32 cellular contexts compared by ENCODE assay signal in genomic region chr5:83009408-83009807, GRCh38.
"Had no signal": no experiment of that assay in that cellular context is flagged by ENCODE, and none has a peak within 500 bp of the region (broad histone marks: within the 10 kb centered on the region; RNA-seq: fewer than 3 reads in every experiment).

No MANE protein-coding gene starts in this region.

- H3K27me3 Mint-ChIP-seq: activated CD4-positive, alpha-beta T cell treated with anti-CD3 and anti-CD28 coated beads for 36 hours; activated CD4-positive, alpha-beta T cell treated with anti-CD3 and anti-CD28 coated beads, Interleukin-2, amount 10 ng/mL, durations not matched to agents 24 days and 14 days; activated CD8-positive, alpha-beta T cell treated with anti-CD3 and anti-CD28 coated beads for 36 hours; activated naive CD8-positive, alpha-beta T cell treated with anti-CD3 and anti-CD28 coated beads for 36 hours had no signal

- H3K9me3 Mint-ChIP-seq: activated naive CD4-positive, alpha-beta T cell treated with anti-CD3 and anti-CD28 coated beads, Interleukin-2, amount 50 U/mL, for 24 hours; effector memory CD8-positive, alpha-beta T cell had no signal

- H3K36me3 Mint-ChIP-seq: activated naive CD4-positive, alpha-beta T cell treated with anti-CD3 and anti-CD28 coated beads, Interleukin-2, amount 50 U/mL, for 24 hours; activated naive CD8-positive, alpha-beta T cell treated with anti-CD3 and anti-CD28 coated beads for 36 hours had no signal

- H3K27ac Mint-ChIP-seq: activated CD4-positive, alpha-beta T cell treated with anti-CD3 and anti-CD28 coated beads for 36 hours; activated CD4-positive, alpha-beta T cell treated with anti-CD3 and anti-CD28 coated beads, Interleukin-2, amount 10 ng/mL, durations not matched to agents 24 days and 14 days; activated CD8-positive, alpha-beta T cell treated with anti-CD3 and anti-CD28 coated beads for 36 hours; activated naive CD4-positive, alpha-beta T cell treated with anti-CD3 and anti-CD28 coated beads, Interleukin-2, amount 50 U/mL, for 24 hours; activated naive CD8-positive, alpha-beta T cell treated with anti-CD3 and anti-CD28 coated beads for 36 hours; activated naive CD8-positive, alpha-beta T cell treated with anti-CD3 and anti-CD28 coated beads, Interleukin-2, amount 50 U/mL, for 24 hours; activated T-helper 17 cell treated with anti-CD3 and anti-CD28 coated beads, Interleukin-2, amount 50 U/mL, for 72 hours; effector memory CD8-positive, alpha-beta T cell had no signal

- H3K4me3 Mint-ChIP-seq: activated CD4-positive, alpha-beta T cell treated with anti-CD3 and anti-CD28 coated beads for 36 hours; activated CD4-positive, alpha-beta T cell treated with anti-CD3 and anti-CD28 coated beads, Interleukin-2, amount 10 ng/mL, durations not matched to agents 24 days and 14 days; activated CD8-positive, alpha-beta T cell treated with anti-CD3 and anti-CD28 coated beads for 36 hours; activated naive CD4-positive, alpha-beta T cell treated with anti-CD3 and anti-CD28 coated beads, Interleukin-2, amount 50 U/mL, for 24 hours; activated naive CD8-positive, alpha-beta T cell treated with anti-CD3 and anti-CD28 coated beads for 36 hours; activated naive CD8-positive, alpha-beta T cell treated with anti-CD3 and anti-CD28 coated beads, Interleukin-2, amount 50 U/mL, for 24 hours; activated T-cell treated with anti-CD3 and anti-CD28 coated beads, Interleukin-2, amount 50 U/mL, for 4 hours; activated T-helper 17 cell treated with anti-CD3 and anti-CD28 coated beads, Interleukin-2, amount 50 U/mL, for 72 hours; effector memory CD8-positive, alpha-beta T cell had no signal

- DNase-seq: activated CD4-positive, alpha-beta T cell treated with anti-CD3 and anti-CD28 coated beads for 36 hours; activated CD4-positive, alpha-beta T cell treated with anti-CD3 and anti-CD28 coated beads, Interleukin-2, amount 10 ng/mL, durations not matched to agents 24 days and 14 days; activated CD4-positive, alpha-beta T cell treated with anti-CD3 and anti-CD28 coated beads, Interleukin-2, amount 50 U/mL, for 4 hours; activated CD4-positive, CD25-positive, alpha-beta regulatory T cell; activated CD4-positive, CD25-positive, alpha-beta regulatory T cell treated with anti-CD3 and anti-CD28 coated beads, Interleukin-2, amount 50 U/mL, for 72 hours; activated CD8-positive, alpha-beta memory T cell treated with anti-CD3 and anti-CD28 coated beads for 24 hours; activated CD8-positive, alpha-beta T cell treated with anti-CD3 and anti-CD28 coated beads for 36 hours; activated effector memory CD4-positive, alpha-beta T cell treated with Interleukin-2 at 50 U/mL for 16 hours; activated gamma-delta T cell treated with Interleukin-2 at 50 U/mL for 16 hours; activated naive CD4-positive, alpha-beta T cell treated with Interleukin-2 at 50 U/mL for 16 hours; activated naive CD8-positive, alpha-beta T cell treated with anti-CD3 and anti-CD28 coated beads for 36 hours; activated naive CD8-positive, alpha-beta T cell treated with anti-CD3 and anti-CD28 coated beads, Interleukin-2, amount 50 U/mL, for 24 hours; activated T-cell treated with anti-CD3 and anti-CD28 coated beads, Interleukin-2, amount 50 U/mL, for 4 hours; adrenal gland; amygdala; aorta; body of pancreas; caudate nucleus; cortex of kidney; dermis blood vessel endothelial cell; effector CD4-positive, alpha-beta T cell; effector memory CD8-positive, alpha-beta T cell; esophagus squamous epithelium; foreskin fibroblast; head of caudate nucleus; hippocampal formation; T-helper 2 cell had no signal

- FAIRE-seq: colon, endothelial cell of umbilical vein, frontal cortex had no signal

- ATAC-seq: activated CD4-positive, alpha-beta T cell treated with anti-CD3 and anti-CD28 coated beads for 36 hours; activated CD8-positive, alpha-beta T cell treated with anti-CD3 and anti-CD28 coated beads for 36 hours; activated naive CD8-positive, alpha-beta T cell treated with anti-CD3 and anti-CD28 coated beads, Interleukin-2, amount 50 U/mL, for 24 hours; activated T-cell treated with anti-CD3 and anti-CD28 coated beads, Interleukin-2, amount 50 U/mL, for 4 hours; activated T-helper 17 cell treated with anti-CD3 and anti-CD28 coated beads, Interleukin-2, amount 50 U/mL, for 72 hours; body of pancreas; effector memory CD8-positive, alpha-beta T cell had no signal

- H3K4me1 Mint-ChIP-seq: activated CD4-positive, alpha-beta T cell treated with anti-CD3 and anti-CD28 coated beads for 36 hours; activated CD4-positive, alpha-beta T cell treated with anti-CD3 and anti-CD28 coated beads, Interleukin-2, amount 10 ng/mL, durations not matched to agents 24 days and 14 days; activated naive CD4-positive, alpha-beta T cell treated with anti-CD3 and anti-CD28 coated beads, Interleukin-2, amount 50 U/mL, for 24 hours; activated naive CD8-positive, alpha-beta T cell treated with anti-CD3 and anti-CD28 coated beads for 36 hours; activated naive CD8-positive, alpha-beta T cell treated with anti-CD3 and anti-CD28 coated beads, Interleukin-2, amount 50 U/mL, for 24 hours; activated T-helper 17 cell treated with anti-CD3 and anti-CD28 coated beads, Interleukin-2, amount 50 U/mL, for 72 hours had no signal
